Comparison of ENCODE assay signal across 14 cellular contexts in genomic region chr14:67577909-67578749, GRCh38. TPM values are rescaled to one million over a fixed set of nuclear protein-coding genes. Genes with fewer than 3 reads are reported as not detected.
"Had no signal": no experiment of that assay in that cellular context is flagged by ENCODE, and none has a peak within 500 bp of the region (broad histone marks: within the 10 kb centered on the region; RNA-seq: fewer than 3 reads in every experiment).

No MANE protein-coding gene starts in this region.

- ATAC-seq: activated CD8-positive, alpha-beta memory T cell treated with anti-CD3 and anti-CD28 coated beads, Interleukin-2, amount 10 ng/mL, durations not matched to agents 7 days and 5 days; activated T-cell treated with anti-CD3 and anti-CD28 coated beads, Interleukin-2, amount 50 U/mL, for 4 hours; gastrocnemius medialis; heart right ventricle; upper lobe of right lung had no signal

- H3K27ac Mint-ChIP-seq: activated CD8-positive, alpha-beta memory T cell treated with anti-CD3 and anti-CD28 coated beads, Interleukin-2, amount 10 ng/mL, durations not matched to agents 7 days and 5 days; mesothelial cell of epicardium had no signal

- H3K9me3 Mint-ChIP-seq: activated T-cell treated with anti-CD3 and anti-CD28 coated beads, Interleukin-2, amount 50 U/mL, for 4 hours; mesothelial cell of epicardium had no signal

- H3K4me3 Mint-ChIP-seq: activated CD8-positive, alpha-beta memory T cell treated with anti-CD3 and anti-CD28 coated beads, Interleukin-2, amount 10 ng/mL, durations not matched to agents 7 days and 5 days; activated T-cell treated with anti-CD3 and anti-CD28 coated beads, Interleukin-2, amount 50 U/mL, for 4 hours; mesothelial cell of epicardium had no signal

- H3K4me1 Mint-ChIP-seq: mesothelial cell of epicardium had no signal

- H3K36me3 Mint-ChIP-seq: activated CD8-positive, alpha-beta memory T cell treated with anti-CD3 and anti-CD28 coated beads, Interleukin-2, amount 10 ng/mL, durations not matched to agents 7 days and 5 days; mesothelial cell of epicardium had no signal

- DNase-seq: activated CD4-positive, alpha-beta T cell treated with anti-CD3 and anti-CD28 coated beads for 1 hour; activated CD4-positive, alpha-beta T cell treated with anti-CD3 and anti-CD28 coated beads, Interleukin-2, amount 50 U/mL, for 48 hours; activated CD8-positive, alpha-beta memory T cell treated with anti-CD3 and anti-CD28 coated beads, Interleukin-2, amount 10 ng/mL, durations not matched to agents 7 days and 5 days; activated naive CD4-positive, alpha-beta T cell; activated T-cell treated with anti-CD3 and anti-CD28 coated beads, Interleukin-2, amount 50 U/mL, for 4 hours; effector memory CD4-positive, alpha-beta T cell; gastrocnemius medialis; heart right ventricle; kidney; stimulated activated naive CD4-positive, alpha-beta T cell; SW 1271 had no signal

RNA-seq across cellular contexts. Expression of gene PLEKHH1, which starts 45.0 kb away (rescaled TPM):
- total RNA-seq: myocyte had no signal
